24 cellular contexts compared by ENCODE assay signal in genomic region chr2:36834721-36835120, GRCh38.
DNase-seq lines count a peak whose midpoint lies in the region; ATAC-seq and TF ChIP-seq lines count a peak whose summit lies in the region.
"Had no signal": no experiment of that assay in that cellular context is flagged by ENCODE, and none has a peak within 500 bp of the region (broad histone marks: within the 10 kb centered on the region; RNA-seq: fewer than 3 reads in every experiment).

No MANE protein-coding gene starts in this region.

- no peaks in the 10 kb centered on the region for H3K79me1 ChIP-seq in H9 (ENCODE audit: insufficient read depth, low read depth, low read length, poor library complexity, severe bottlenecking)

- H3K36me3 Mint-ChIP-seq in activated CD8-positive, alpha-beta memory T cell treated with anti-CD3 and anti-CD28 coated beads, Interleukin-2, amount 10 ng/mL, durations not matched to agents 7 days and 5 days = no peaks in the 10 kb centered on the region
- peaks cover 9 to 30% (median 14%) of the 10 kb centered on the region in 3 experiments; a peak in 6 of 7 replicates for H3K36me3 Mint-ChIP-seq in H9 (ENCODE audit: insufficient read depth in 1 of 3, low read depth in 3 of 3)
- peaks cover 4% of the 10 kb centered on the region for H3K36me3 Mint-ChIP-seq in central memory CD8-positive, alpha-beta T cell (ENCODE audit: insufficient read depth)
- no peaks in the 10 kb centered on the region for H3K36me3 Mint-ChIP-seq in natural killer cell
- H3K36me3 Mint-ChIP-seq in CD8-positive, alpha-beta memory T cell = peaks cover 0 to 11% (median 1%) of the 10 kb centered on the region in 3 donors
- H3K36me3 Mint-ChIP-seq: mesothelial cell of epicardium had no signal

- TF ChIP-seq CTCF in H9 (conservative IDR thresholded peaks at IDR 0.05) = no peak
- no peak for TF ChIP-seq CTCF in natural killer cell (IDR thresholded peaks at IDR 0.05)

- H3K23me2 ChIP-seq in H9 (ENCODE audit: insufficient read length, low read depth, low read length, poor library complexity, severe bottlenecking) = no peaks in the 10 kb centered on the region

- H3K18ac ChIP-seq in H9 (ENCODE audit: insufficient read length, low read depth, low read length) = no peak overlapping the region

- H3K9me3 ChIP-seq in H9 (ENCODE audit: control insufficient read depth, low read depth, low read length) = no peaks in the 10 kb centered on the region
- no peaks in the 10 kb centered on the region for H3K9me3 ChIP-seq in CD8-positive, alpha-beta memory T cell (ENCODE audit: low read length)
- H3K9me3 ChIP-seq: Peyer's patch, prostate gland, right lobe of liver, testis had no signal

- H3K9ac ChIP-seq in H9 (ENCODE audit: extremely low read depth, insufficient read length, low read length) = no peak overlapping the region

- no peak overlapping the region for H2BK5ac ChIP-seq in H9 (ENCODE audit: insufficient read length, low read length)

- no peak overlapping the region for H2BK20ac ChIP-seq in H9 (ENCODE audit: low read depth, low read length, poor library complexity, severe bottlenecking)

- no peak overlapping the region for H2BK120ac ChIP-seq in H9 (ENCODE audit: low read depth, low read length, poor library complexity, severe bottlenecking)

- H3K36me3 ChIP-seq in CD8-positive, alpha-beta memory T cell (ENCODE audit: insufficient read depth, low read length) = no peaks in the 10 kb centered on the region
- H3K36me3 ChIP-seq: Peyer's patch, prostate gland, right lobe of liver, spleen had no signal

- no peak overlapping the region for H3K23ac ChIP-seq in H9 (ENCODE audit: insufficient read length, low read depth, low read length)

- no peak overlapping the region for H3K4me3 ChIP-seq in CD8-positive, alpha-beta memory T cell (ENCODE audit: low read length)
- H3K4me3 ChIP-seq: Peyer's patch, prostate gland, right lobe of liver, spleen, testis had no signal

- H2BK12ac ChIP-seq in H9 (ENCODE audit: insufficient read length, low read depth, low read length) = no peak overlapping the region

- H3K56ac ChIP-seq in H9 (ENCODE audit: insufficient read length, low read depth, low read length) = no peak overlapping the region

- no peak overlapping the region for H2AK5ac ChIP-seq in H9 (ENCODE audit: insufficient read length, low read length)

- H3K27ac Mint-ChIP-seq in activated CD8-positive, alpha-beta memory T cell treated with anti-CD3 and anti-CD28 coated beads, Interleukin-2, amount 10 ng/mL, durations not matched to agents 7 days and 5 days = peak overlapping the region; percentile 18
- H3K27ac Mint-ChIP-seq in H9 (peak overlapping the region; percentile 90 to 96 (median 92)), natural killer cell (peak overlapping the region; percentile 74 to 76)
- H3K27ac Mint-ChIP-seq in central memory CD8-positive, alpha-beta T cell (ENCODE audit: low read depth) = peak overlapping the region; percentile 21
- peak overlapping the region in 2 of 8 donors; percentile 2 to 62 for H3K27ac Mint-ChIP-seq in CD8-positive, alpha-beta memory T cell
- H3K27ac Mint-ChIP-seq: CD4-positive, alpha-beta T cell; mesothelial cell of epicardium had no signal

- H4K20me1 ChIP-seq in H9 (ENCODE audit: control insufficient read depth, insufficient read depth, insufficient read length) = no peaks in the 10 kb centered on the region

- no peak for ATAC-seq in activated CD8-positive, alpha-beta memory T cell treated with anti-CD3 and anti-CD28 coated beads, Interleukin-2, amount 10 ng/mL, durations not matched to agents 7 days and 5 days
- peak; percentile 24 for ATAC-seq in central memory CD8-positive, alpha-beta T cell (replicated peaks; ENCODE audit: extremely low read depth, poor library complexity, severe bottlenecking)
- ATAC-seq in natural killer cell (peak; percentile 41 to 57 (median 43)), GM19452 (IDR thresholded peaks at IDR 0.05; ENCODE audit: unreplicated experiment) (no peak)
- ATAC-seq: right lobe of liver had no signal

- CTCF ChIA-PET in activated CD8-positive, alpha-beta memory T cell treated with anti-CD3 and anti-CD28 coated beads, Interleukin-2, amount 10 ng/mL, durations not matched to agents 7 days and 5 days (lab: Charles Lee) = no interaction called here
- CTCF ChIA-PET in CD8-positive, alpha-beta memory T cell (lab: Charles Lee) = no interaction called here

- no peak overlapping the region for H4K5ac ChIP-seq in H9 (ENCODE audit: insufficient read length, low read depth, low read length)

- no peak overlapping the region for H3K4me3 Mint-ChIP-seq in activated CD8-positive, alpha-beta memory T cell treated with anti-CD3 and anti-CD28 coated beads, Interleukin-2, amount 10 ng/mL, durations not matched to agents 7 days and 5 days
- no peak overlapping the region for H3K4me3 Mint-ChIP-seq in H9
- H3K4me3 Mint-ChIP-seq in central memory CD8-positive, alpha-beta T cell = peak overlapping the region; percentile 0
- H3K4me3 Mint-ChIP-seq in natural killer cell = peak overlapping the region; percentile 53
- H3K4me3 Mint-ChIP-seq in CD8-positive, alpha-beta memory T cell = no peak overlapping the region
- H3K4me3 Mint-ChIP-seq: CD4-positive, alpha-beta T cell; mesothelial cell of epicardium; stimulated activated naive CD8-positive, alpha-beta T cell treated with anti-CD3 and anti-CD28 coated beads, Interleukin-15, Interleukin-2, amounts not matched to agents 100 ng/mL and 50 ng/mL, for 24 hours had no signal

- DNase-seq in activated CD8-positive, alpha-beta memory T cell treated with anti-CD3 and anti-CD28 coated beads, Interleukin-2, amount 10 ng/mL, durations not matched to agents 7 days and 5 days = no peak
- DNase-seq in activated CD8-positive, alpha-beta memory T cell treated with anti-CD3 and anti-CD28 coated beads, Interleukin-2, amount 50 U/mL, for 4 hours = no peak
- peak; percentile 67 for DNase-seq in H9
- DNase-seq in central memory CD8-positive, alpha-beta T cell (ENCODE audit: low spot score in 2 of 2) = no peak
- DNase-seq in natural killer cell = no peak
- no peak for DNase-seq in CD8-positive, alpha-beta memory T cell
- DNase-seq in occipital lobe (lab: John Stamatoyannopoulos, UW) = no peak
- DNase-seq: activated CD4-positive, alpha-beta T cell treated with anti-CD3 and anti-CD28 coated beads for 4 hours; CD4-positive, alpha-beta T cell; HCEC 1CT; kidney glomerular epithelial cell; NCI-H146; NCI-H2107; nucleus accumbens; Peyer's patch; right lobe of liver; SHP77 treated with DMSO at 0.1 percent for 48 hours; spleen; stimulated activated CD4-positive, alpha-beta T cell treated with anti-CD3 and anti-CD28 coated beads, Interleukin-2, amount 100 ng/mL, for 24 hours; testis had no signal

- no peaks in the 10 kb centered on the region for H3K27me3 ChIP-seq in H9 (ENCODE audit: insufficient read depth, low read length)
- no peaks in the 10 kb centered on the region for H3K27me3 ChIP-seq in CD8-positive, alpha-beta memory T cell (ENCODE audit: insufficient read depth, low read length, poor library complexity, severe bottlenecking)
- H3K27me3 ChIP-seq: Peyer's patch, right lobe of liver, testis had no signal

- no peak overlapping the region for H3K4ac ChIP-seq in H9 (ENCODE audit: low read depth, low read length)

- no peak overlapping the region for H3K4me2 ChIP-seq in H9 (ENCODE audit: insufficient read depth, insufficient read length, low read length)

- peak overlapping the region; percentile 67 for H3K27ac ChIP-seq in H9 (ENCODE audit: insufficient read length, low read depth, low read length)
- H3K27ac ChIP-seq in CD8-positive, alpha-beta memory T cell (ENCODE audit: low read depth, low read length) = no peak overlapping the region
- H3K27ac ChIP-seq: Peyer's patch, prostate gland, right lobe of liver, spleen, testis had no signal

- H3K9me3 Mint-ChIP-seq in activated CD8-positive, alpha-beta memory T cell treated with anti-CD3 and anti-CD28 coated beads, Interleukin-2, amount 10 ng/mL, durations not matched to agents 7 days and 5 days (ENCODE audit: low read depth) = no peaks in the 10 kb centered on the region
- H3K9me3 Mint-ChIP-seq in H9 (peaks cover 9 to 16% of the 10 kb centered on the region in 2 experiments; a peak in 4 of 5 replicates), natural killer cell (no peaks in the 10 kb centered on the region)
- no peaks in the 10 kb centered on the region for H3K9me3 Mint-ChIP-seq in central memory CD8-positive, alpha-beta T cell
- H3K9me3 Mint-ChIP-seq in CD8-positive, alpha-beta memory T cell = peaks cover 0 to 2% (median 0%) of the 10 kb centered on the region in 5 donors
- H3K9me3 Mint-ChIP-seq: CD4-positive, alpha-beta T cell; stimulated activated naive CD8-positive, alpha-beta T cell treated with anti-CD3 and anti-CD28 coated beads, Interleukin-15, Interleukin-2, amounts not matched to agents 100 ng/mL and 50 ng/mL, for 24 hours had no signal

- no peak overlapping the region for H4K91ac ChIP-seq in H9 (ENCODE audit: insufficient read length, low read depth, low read length)

- no peak overlapping the region for H4K8ac ChIP-seq in H9 (replicated peaks; ENCODE audit: insufficient read length, low read depth, low read length)

- H3K27me3 Mint-ChIP-seq in activated CD8-positive, alpha-beta memory T cell treated with anti-CD3 and anti-CD28 coated beads, Interleukin-2, amount 10 ng/mL, durations not matched to agents 7 days and 5 days = peaks cover 12% of the 10 kb centered on the region
- no peaks in the 10 kb centered on the region for H3K27me3 Mint-ChIP-seq in H9 (ENCODE audit: low read depth)
- peaks cover 8% of the 10 kb centered on the region for H3K27me3 Mint-ChIP-seq in central memory CD8-positive, alpha-beta T cell
- no peaks in the 10 kb centered on the region for H3K27me3 Mint-ChIP-seq in natural killer cell (ENCODE audit: low read depth in 2 of 2)
- H3K27me3 Mint-ChIP-seq in CD8-positive, alpha-beta memory T cell = peaks cover 2 to 13% of the 10 kb centered on the region in 2 donors

- H3K14ac ChIP-seq in H9 (ENCODE audit: insufficient read depth, low read length) = no peak overlapping the region

- POLR2A ChIA-PET in CD8-positive, alpha-beta memory T cell (lab: Charles Lee) = no interaction called here

- H2BK15ac ChIP-seq in H9 (ENCODE audit: low read depth, low read length) = no peak overlapping the region

- peaks cover 11% of the 10 kb centered on the region for H3K4me1 Mint-ChIP-seq in activated CD8-positive, alpha-beta memory T cell treated with anti-CD3 and anti-CD28 coated beads, Interleukin-2, amount 10 ng/mL, durations not matched to agents 7 days and 5 days
- H3K4me1 Mint-ChIP-seq in H9 = peaks cover 33 to 34% of the 10 kb centered on the region in 2 experiments
- peaks cover 7% of the 10 kb centered on the region for H3K4me1 Mint-ChIP-seq in central memory CD8-positive, alpha-beta T cell
- H3K4me1 Mint-ChIP-seq in natural killer cell = peaks cover 11 to 14% of the 10 kb centered on the region in 2 donors
- H3K4me1 Mint-ChIP-seq in CD8-positive, alpha-beta memory T cell = peaks cover 6 to 12% (median 7%) of the 10 kb centered on the region in 3 donors
- H3K4me1 Mint-ChIP-seq: mesothelial cell of epicardium had no signal

- intact Hi-C loops in natural killer cell (cut with micrococcal nuclease) = loop anchor here (2.0 to 10.0 kb wide), 2 partner anchors 34 to 50 kb away; no protein-coding TSS in a partner anchor

- H3K79me2 ChIP-seq in H9 (ENCODE audit: insufficient read depth, low read length) = no peaks in the 10 kb centered on the region

- no peak overlapping the region for H3T11ph ChIP-seq in H9 (ENCODE audit: low read length)

- no CpG with 5 or more reads among the region's 1 CpG for WGBS in H9 (ENCODE audit: extremely low coverage, insufficient read length, low lambda C conversion rate)

- no peak overlapping the region for H2AFZ ChIP-seq in H9 (ENCODE audit: low read length)

- H3K4me1 ChIP-seq in H9 (ENCODE audit: insufficient read depth, low read length) = peaks cover 8% of the 10 kb centered on the region; the same call in 1 of the 2 replicates
- no peaks in the 10 kb centered on the region for H3K4me1 ChIP-seq in CD8-positive, alpha-beta memory T cell (ENCODE audit: insufficient read depth, low read length)
- H3K4me1 ChIP-seq: Peyer's patch, prostate gland, right lobe of liver, spleen, testis had no signal

Comparison
In these comparisons a context has a peak if more than half of its experiments do, and no peak if none do; other contexts are left out.
1. ATAC-seq: peak in central memory CD8-positive, alpha-beta T cell (single experiment) and natural killer cell (3 of 3); none in activated CD8-positive, alpha-beta memory T cell treated with anti-CD3 and anti-CD28 coated beads, Interleukin-2, amount 10 ng/mL, durations not matched to agents 7 days and 5 days (single experiment) and GM19452 (single experiment).
2. H3K4me3 Mint-ChIP-seq: peak in central memory CD8-positive, alpha-beta T cell (single experiment) and natural killer cell (single experiment); none in activated CD8-positive, alpha-beta memory T cell treated with anti-CD3 and anti-CD28 coated beads, Interleukin-2, amount 10 ng/mL, durations not matched to agents 7 days and 5 days (single experiment), H9 (0 of 2) and CD8-positive, alpha-beta memory T cell (0 of 7).